In genomic region chr15:99324082-99324620, GRCh38 we compare ENCODE assay signal across 8 cellular contexts.
A peak's percentile ranks its signal among the peaks of the same experiment; 100 is the strongest.
DNase-seq lines count a peak whose midpoint lies in the region; ATAC-seq lines count a peak whose summit lies in the region.

No MANE protein-coding gene starts in this region.

- no peaks in the 10 kb centered on the region for H3K36me3 ChIP-seq in esophagus (ENCODE audit: control insufficient read depth in 2 of 2, insufficient read depth in 2 of 2, low read length in 1 of 2)

- no peak overlapping the region for H3K4me3 ChIP-seq in esophagus (ENCODE audit: low read depth in 1 of 2, low read length in 2 of 2)

- no peaks in the 10 kb centered on the region for H3K9me3 ChIP-seq in esophagus (ENCODE audit: control insufficient read depth in 2 of 2, insufficient read depth in 1 of 2, low read depth in 1 of 2, low read length in 1 of 2)

- WGBS in esophagus, 2 donors, result 39 to 65% methylated on average over 9 of the region's 9 CpGs

- peak overlapping the region; percentile 21 to 53 for H3K27ac ChIP-seq in esophagus (ENCODE audit: low read depth in 2 of 2, low read length in 1 of 2)

- peak; percentile 16 for DNase-seq in COLO829 (ENCODE audit: low spot score)
- DNase-seq in Kasumi-1 (lab: John Stamatoyannopoulos, UW), result peak; percentile 39 to 49
- DNase-seq in stromal cell of bone marrow (ENCODE audit: low read depth), result peak; percentile 85
- no peak for DNase-seq in GOT3 (lab: John Stamatoyannopoulos, UW)
- DNase-seq in cerebellar cortex (ENCODE audit: low spot score), result no peak
- no peak for DNase-seq in NCI-H345 treated with DMSO at 0.1 percent for 48 hours (lab: John Stamatoyannopoulos, UW; ENCODE audit: unreplicated experiment)

- ATAC-seq in GM21360 (IDR thresholded peaks at IDR 0.05; ENCODE audit: unreplicated experiment), result peak; percentile 84

- H3K27me3 ChIP-seq in esophagus (ENCODE audit: control insufficient read depth in 1 of 2, insufficient read depth in 2 of 2, low read length in 2 of 2), result no peaks in the 10 kb centered on the region

- H3K4me1 ChIP-seq in esophagus (ENCODE audit: control insufficient read depth in 2 of 2, insufficient read depth in 2 of 2, low read length in 1 of 2), result no peaks in the 10 kb centered on the region

Comparison
In these comparisons a context has a peak if more than half of its experiments do, and no peak if none do; other contexts are left out.
1. DNase-seq: peak in COLO829 (single experiment), Kasumi-1 (2 of 2) and stromal cell of bone marrow (single experiment); none in GOT3 (single experiment), cerebellar cortex (single experiment) and NCI-H345 treated with DMSO at 0.1 percent for 48 hours (single experiment).